In genomic region chr2:33532966-33533365, GRCh38 we compare ENCODE assay signal across 19 cellular contexts.
"Had no signal": no experiment of that assay in that cellular context is flagged by ENCODE, and none has a peak within 500 bp of the region (broad histone marks: within the 10 kb centered on the region; RNA-seq: fewer than 3 reads in every experiment).

No MANE protein-coding gene starts in this region.

- H3K4me3 Mint-ChIP-seq: activated CD4-positive, alpha-beta T cell treated with anti-CD3 and anti-CD28 coated beads, Interleukin-2, amount 10 ng/mL, durations not matched to agents 7 days and 5 days; activated T-cell treated with anti-CD3 and anti-CD28 coated beads, Interleukin-2, amount 50 U/mL, for 72 hours; brain; T-helper 17 cell; WTC11 had no signal

- H3K9me3 ChIP-seq: transverse colon, vagina had no signal

- H3K27ac ChIP-seq: foreskin keratinocyte, transverse colon, vagina had no signal

- DNase-seq: activated CD4-positive, alpha-beta T cell treated with anti-CD3 and anti-CD28 coated beads, Interleukin-2, amount 10 ng/mL, durations not matched to agents 7 days and 5 days; activated CD8-positive, alpha-beta memory T cell treated with anti-CD3 and anti-CD28 coated beads, Interleukin-2, amount 50 U/mL, for 48 hours; activated gamma-delta T cell; activated T-cell treated with anti-CD3 and anti-CD28 coated beads, Interleukin-2, amount 50 U/mL, for 72 hours; amygdala; effector CD8-positive, alpha-beta T cell; foreskin keratinocyte; head of caudate nucleus; midbrain; small intestine; stimulated activated CD4-positive, alpha-beta T cell treated with anti-CD3 and anti-CD28 coated beads, Interleukin-4, amount 100 ng/mL, for 24 hours; stimulated activated naive CD8-positive, alpha-beta T cell treated with anti-CD3 and anti-CD28 coated beads, Interleukin-15, Interleukin-2, amounts not matched to agents 100 U/mL and 50 U/mL, for 24 hours; T-helper 17 cell; transverse colon had no signal

- H3K9me3 Mint-ChIP-seq: activated CD4-positive, alpha-beta T cell treated with anti-CD3 and anti-CD28 coated beads, Interleukin-2, amount 10 ng/mL, durations not matched to agents 7 days and 5 days; activated naive CD4-positive, alpha-beta T cell treated with anti-CD3 and anti-CD28 coated beads, Interleukin-2, amount 50 U/mL, for 72 hours; activated T-cell treated with anti-CD3 and anti-CD28 coated beads, Interleukin-2, amount 50 U/mL, for 72 hours had no signal

- H3K4me1 ChIP-seq: foreskin keratinocyte, transverse colon, vagina had no signal

- H3K27me3 ChIP-seq: foreskin keratinocyte, transverse colon, vagina had no signal

- H3K36me3 Mint-ChIP-seq: activated naive CD4-positive, alpha-beta T cell treated with anti-CD3 and anti-CD28 coated beads, Interleukin-2, amount 50 U/mL, for 72 hours; WTC11 had no signal

- ATAC-seq: activated naive CD4-positive, alpha-beta T cell treated with anti-CD3 and anti-CD28 coated beads, Interleukin-2, amount 50 U/mL, for 72 hours; activated T-cell treated with anti-CD3 and anti-CD28 coated beads, Interleukin-2, amount 50 U/mL, for 72 hours; foreskin keratinocyte; stimulated activated naive CD8-positive, alpha-beta T cell treated with anti-CD3 and anti-CD28 coated beads, Interleukin-15, Interleukin-2, amounts not matched to agents 100 U/mL and 50 U/mL, for 24 hours; T-helper 17 cell; WTC11 had no signal

- H3K36me3 ChIP-seq: transverse colon, vagina had no signal

- H3K4me3 ChIP-seq: lung, transverse colon, vagina had no signal

- H3K4me1 Mint-ChIP-seq: activated CD4-positive, alpha-beta T cell treated with anti-CD3 and anti-CD28 coated beads, Interleukin-2, amount 10 ng/mL, durations not matched to agents 7 days and 5 days had no signal

- H3K27me3 Mint-ChIP-seq: activated CD4-positive, alpha-beta T cell treated with anti-CD3 and anti-CD28 coated beads, Interleukin-2, amount 10 ng/mL, durations not matched to agents 7 days and 5 days; brain; T-helper 17 cell had no signal

- H3K27ac Mint-ChIP-seq: activated CD4-positive, alpha-beta T cell treated with anti-CD3 and anti-CD28 coated beads, Interleukin-2, amount 10 ng/mL, durations not matched to agents 7 days and 5 days; activated naive CD4-positive, alpha-beta T cell treated with anti-CD3 and anti-CD28 coated beads, Interleukin-2, amount 50 U/mL, for 72 hours; activated T-cell treated with anti-CD3 and anti-CD28 coated beads, Interleukin-2, amount 50 U/mL, for 72 hours; brain; T-helper 17 cell; WTC11 had no signal
